8 cellular contexts compared by ENCODE assay signal in genomic region chr1:37808369-37809319, GRCh38. TPM values are rescaled to one million over a fixed set of nuclear protein-coding genes. Genes with fewer than 3 reads are reported as not detected.
DNase-seq lines count a peak whose midpoint lies in the region; ATAC-seq lines count a peak whose summit lies in the region.

No MANE protein-coding gene starts in this region.

- no peaks in the 10 kb centered on the region for H3K9me3 ChIP-seq in HUES6 (ENCODE audit: control insufficient read depth, insufficient read depth, low read depth, low read length)

- H3K27ac ChIP-seq in HUES6 (ENCODE audit: low read depth, low read length), result peak overlapping the region; percentile 13; the same call in 1 of the 2 replicates

- peak overlapping the region; percentile 73 for H3K9ac ChIP-seq in HUES6 (ENCODE audit: low read length)

- H3K36me3 ChIP-seq in HUES6 (ENCODE audit: control insufficient read depth, insufficient read depth, low read length), result peaks cover 46% of the 10 kb centered on the region

- H3K27me3 ChIP-seq in HUES6 (ENCODE audit: control insufficient read depth, insufficient read depth, low read length), result no peaks in the 10 kb centered on the region

- ATAC-seq in GM21576 (IDR thresholded peaks at IDR 0.05; ENCODE audit: unreplicated experiment), result peak; percentile 30

- peaks cover 12% of the 10 kb centered on the region for H3K4me1 ChIP-seq in HUES6 (ENCODE audit: control insufficient read depth, insufficient read depth, low read length)

- DNase-seq in NCI-H2171 treated with DMSO at 0.1 percent for 48 hours (lab: John Stamatoyannopoulos, UW) (peak; percentile 19), NCI-H2171 (lab: John Stamatoyannopoulos, UW) (no peak), SHP77 (lab: John Stamatoyannopoulos, UW) (peak; percentile 60 to 72), brain pericyte (ENCODE audit: low read depth, low spot score) (peak; percentile 51), renal cortical epithelial cell (ENCODE audit: low read depth) (peak; percentile 39)

- H3K4me3 ChIP-seq in HUES6 (ENCODE audit: low read depth, low read length) (peak overlapping the region; percentile 92), iPS-11a (ENCODE audit: low read depth, low read length) (peak overlapping the region; percentile 88)

RNA-seq across cellular contexts. Expression of gene YRDC, which starts 0.6 kb away (rescaled TPM):
- 12.2 and 31.3 TPM in 2 replicates for total RNA-seq in renal cortical epithelial cell

RNA-seq across cellular contexts. Expression of gene C1orf122, which starts 1.1 kb away (rescaled TPM):
- 29.6 and 51.9 TPM in 2 replicates for total RNA-seq in renal cortical epithelial cell

RNA-seq across cellular contexts. Expression of gene MANEAL, which starts 15.0 kb away (rescaled TPM):
- 2.1 and 4.3 TPM in 2 replicates for total RNA-seq in renal cortical epithelial cell

RNA-seq across cellular contexts. Expression of gene EPHA10, which starts 43.7 kb away (rescaled TPM):
- total RNA-seq in renal cortical epithelial cell, result 0.05 and 1.0 TPM in 2 replicates

RNA-seq across cellular contexts. Expression of gene MTF1, which starts 50.7 kb away (rescaled TPM):
- 2.6 and 9.1 TPM in 2 replicates for total RNA-seq in renal cortical epithelial cell
